ENCODE assay signal across 20 cellular contexts in the genomic region with DNA sequence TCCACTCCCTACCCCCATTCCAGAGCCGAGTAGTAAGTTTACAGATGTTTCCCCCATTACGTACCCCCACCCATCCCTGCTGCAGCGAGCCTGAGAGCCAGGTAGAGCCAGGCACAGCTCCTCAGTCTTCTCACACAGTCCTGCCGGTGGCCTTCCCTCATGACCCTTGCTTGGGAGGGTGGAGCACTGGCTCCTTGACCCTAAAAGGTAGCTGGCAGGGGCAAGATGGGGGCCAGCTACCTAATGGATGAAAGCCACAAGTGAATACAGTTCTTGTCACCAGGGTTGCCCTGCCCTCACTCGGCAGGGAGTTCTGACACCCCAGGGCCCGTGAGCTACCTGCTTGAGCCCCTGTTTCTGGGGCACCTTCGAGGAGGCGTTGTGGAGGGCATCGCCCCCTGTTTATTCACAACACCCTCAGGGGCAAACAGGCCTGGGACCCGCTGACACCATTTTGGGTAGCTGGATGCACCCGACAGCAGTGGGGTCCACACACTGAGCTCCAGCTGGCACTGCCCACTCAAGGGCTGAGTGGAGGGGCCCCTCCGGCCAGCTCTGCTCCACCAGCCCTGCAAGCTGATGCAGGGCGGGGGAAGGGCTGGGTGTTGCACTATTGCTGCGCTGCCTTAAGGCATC. TPM values are rescaled to one million over a fixed set of nuclear protein-coding genes. Genes with fewer than 3 reads are reported as not detected.
A peak's percentile ranks its signal among the peaks of the same experiment; 100 is the strongest.
DNase-seq lines count a peak whose midpoint lies in the region; ATAC-seq and TF ChIP-seq lines count a peak whose summit lies in the region.
"Had no signal": no experiment of that assay in that cellular context is flagged by ENCODE, and none has a peak within 500 bp of the region (broad histone marks: within the 10 kb centered on the region; RNA-seq: fewer than 3 reads in every experiment).

No MANE protein-coding gene starts in this region.

- H3K27ac Mint-ChIP-seq in chondrocyte (ENCODE audit: unreplicated experiment), result no peak overlapping the region
- H3K27ac Mint-ChIP-seq: activated B cell treated with CpG ODN at 0.5 μM for 24 hours; activated CD4-positive, alpha-beta memory T cell treated with anti-CD3 and anti-CD28 coated beads for 36 hours; activated T-cell treated with anti-CD3 and anti-CD28 coated beads, Interleukin-2, amount 50 U/mL, for 24 hours; CD4-positive, alpha-beta T cell; IgD-negative memory B cell; natural killer cell treated with Interleukin-12 subunit alpha and Interleukin-12 subunit beta and Interleukin-15 and Interleukin-18, amount 100 ng/mL, for 72 hours had no signal

- H3K27me3 ChIP-seq in right cardiac atrium (ENCODE audit: control insufficient read depth, insufficient read depth) (no peaks in the 10 kb centered on the region), stomach smooth muscle (ENCODE audit: control insufficient read depth in 1 of 2, insufficient read depth in 2 of 2, low read length in 2 of 2) (no peaks in the 10 kb centered on the region)
- H3K27me3 ChIP-seq: ascending aorta had no signal

- H3K27me3 Mint-ChIP-seq in chondrocyte (ENCODE audit: low read depth), result no peaks in the 10 kb centered on the region
- H3K27me3 Mint-ChIP-seq in activated T-cell treated with anti-CD3 and anti-CD28 coated beads, Interleukin-2, amount 50 U/mL, for 4 hours (ENCODE audit: low read depth), result peaks cover 10% of the 10 kb centered on the region

- peaks cover 9% of the 10 kb centered on the region for H3K4me1 Mint-ChIP-seq in chondrocyte (ENCODE audit: low read depth)
- H3K4me1 Mint-ChIP-seq in activated T-cell treated with anti-CD3 and anti-CD28 coated beads, Interleukin-2, amount 50 U/mL, for 4 hours (ENCODE audit: low read depth), result peaks cover 5% of the 10 kb centered on the region

- no peak overlapping the region for H3K9ac ChIP-seq in stomach smooth muscle (ENCODE audit: low read length in 2 of 2)
- H3K9ac ChIP-seq: parathyroid adenoma had no signal

- DNase-seq in chondrocyte (ENCODE audit: low spot score), result peak; percentile 76
- DNase-seq in right cardiac atrium, result peak in 2 of 3 donors; percentile 50 to 51
- DNase-seq in GM10248 (ENCODE audit: extremely low spot score), result no peak
- DNase-seq in activated T-cell treated with anti-CD3 and anti-CD28 coated beads, Interleukin-2, amount 50 U/mL, for 4 hours, result no peak
- DNase-seq: activated B cell treated with CpG ODN at 0.5 μM for 24 hours; activated CD4-positive, alpha-beta memory T cell treated with anti-CD3 and anti-CD28 coated beads for 36 hours; activated naive CD4-positive, alpha-beta T cell treated with anti-CD3 and anti-CD28 coated beads, Interleukin-2, amount 50 U/mL, for 16 hours; activated T-cell treated with anti-CD3 and anti-CD28 coated beads, Interleukin-2, amount 50 U/mL, for 24 hours; CD4-positive, alpha-beta T cell; erythroblast; foreskin melanocyte; kidney glomerular epithelial cell; NCI-H510A; T-helper 9 cell had no signal

- H3K9me3 ChIP-seq in right cardiac atrium (ENCODE audit: control insufficient read depth, low read length) (no peaks in the 10 kb centered on the region), stomach smooth muscle (ENCODE audit: control insufficient read depth in 2 of 2, low read length in 2 of 2) (no peaks in the 10 kb centered on the region)
- H3K9me3 ChIP-seq: ascending aorta had no signal

- peaks cover 6% of the 10 kb centered on the region for H3K4me1 ChIP-seq in right cardiac atrium (ENCODE audit: control insufficient read depth, insufficient read depth, low read length)
- peaks cover 51% of the 10 kb centered on the region for H3K4me1 ChIP-seq in stomach smooth muscle (ENCODE audit: control insufficient read depth, insufficient read depth, low read length)
- H3K4me1 ChIP-seq: parathyroid adenoma had no signal

- WGBS in right cardiac atrium, result 87% methylated on average over 14 of the region's 14 CpGs

- no peaks in the 10 kb centered on the region for H3K9me3 Mint-ChIP-seq in chondrocyte (ENCODE audit: low read depth)
- H3K9me3 Mint-ChIP-seq in activated T-cell treated with anti-CD3 and anti-CD28 coated beads, Interleukin-2, amount 50 U/mL, for 4 hours, result no peaks in the 10 kb centered on the region
- H3K9me3 Mint-ChIP-seq: activated B cell treated with CpG ODN at 0.5 μM for 24 hours; activated CD4-positive, alpha-beta memory T cell treated with anti-CD3 and anti-CD28 coated beads for 36 hours; activated T-cell treated with anti-CD3 and anti-CD28 coated beads, Interleukin-2, amount 50 U/mL, for 24 hours; CD4-positive, alpha-beta T cell; IgD-negative memory B cell; natural killer cell treated with Interleukin-12 subunit alpha and Interleukin-12 subunit beta and Interleukin-15 and Interleukin-18, amount 100 ng/mL, for 72 hours had no signal

- intact Hi-C loops in right cardiac atrium (cut with DNase I), result no loop called here

- H3K36me3 ChIP-seq in stomach smooth muscle (ENCODE audit: control insufficient read depth in 2 of 2, insufficient read depth in 2 of 2, low read length in 2 of 2), result no peaks in the 10 kb centered on the region
- H3K36me3 ChIP-seq: ascending aorta had no signal

- H3K4me3 ChIP-seq in right cardiac atrium (ENCODE audit: low read length), result no peak overlapping the region
- no peak overlapping the region for H3K4me3 ChIP-seq in stomach smooth muscle (ENCODE audit: low read length in 2 of 2)
- H3K4me3 ChIP-seq: ascending aorta had no signal

- peak in 1 of 2 donors; percentile 1 for ATAC-seq in right cardiac atrium
- no peak for ATAC-seq in activated T-cell treated with anti-CD3 and anti-CD28 coated beads, Interleukin-2, amount 50 U/mL, for 4 hours
- ATAC-seq: natural killer cell treated with Interleukin-12 subunit alpha and Interleukin-12 subunit beta and Interleukin-15 and Interleukin-18, amount 100 ng/mL, for 72 hours had no signal

- no peaks in the 10 kb centered on the region for H3K36me3 Mint-ChIP-seq in chondrocyte (ENCODE audit: low read depth)
- no peaks in the 10 kb centered on the region for H3K36me3 Mint-ChIP-seq in activated T-cell treated with anti-CD3 and anti-CD28 coated beads, Interleukin-2, amount 50 U/mL, for 4 hours (ENCODE audit: insufficient read depth)
- H3K36me3 Mint-ChIP-seq: activated CD4-positive, alpha-beta memory T cell treated with anti-CD3 and anti-CD28 coated beads for 36 hours; IgD-negative memory B cell; natural killer cell treated with Interleukin-12 subunit alpha and Interleukin-12 subunit beta and Interleukin-15 and Interleukin-18, amount 100 ng/mL, for 72 hours had no signal

- POLR2A ChIA-PET in GM10248 (lab: Yijun Ruan, JAX), result no interaction called here

- no peak overlapping the region for H3K4me3 Mint-ChIP-seq in chondrocyte (ENCODE audit: unreplicated experiment)
- no peak overlapping the region for H3K4me3 Mint-ChIP-seq in activated T-cell treated with anti-CD3 and anti-CD28 coated beads, Interleukin-2, amount 50 U/mL, for 4 hours
- H3K4me3 Mint-ChIP-seq: activated B cell treated with CpG ODN at 0.5 μM for 24 hours; activated CD4-positive, alpha-beta memory T cell treated with anti-CD3 and anti-CD28 coated beads for 36 hours; activated T-cell treated with anti-CD3 and anti-CD28 coated beads, Interleukin-2, amount 50 U/mL, for 24 hours; CD4-positive, alpha-beta T cell; natural killer cell treated with Interleukin-12 subunit alpha and Interleukin-12 subunit beta and Interleukin-15 and Interleukin-18, amount 100 ng/mL, for 72 hours had no signal

- CTCF ChIA-PET in GM10248 (lab: Yijun Ruan, JAX), result interaction anchor here (0.7 to 17.1 kb wide), 11 partner anchors 9 to 354 kb away, joined by 3 to 454 read pairs (median 7); partner anchors contain the start of gene ACBD4

- H3K27ac ChIP-seq in right cardiac atrium (ENCODE audit: low read length) (no peak overlapping the region), stomach smooth muscle (ENCODE audit: low read length) (peak overlapping the region; percentile 79)
- H3K27ac ChIP-seq: HL-60 had no signal

- TF ChIP-seq CTCF in chondrocyte (IDR thresholded peaks at IDR 0.05), result no peak
- no peak for TF ChIP-seq CTCF in GM10248 (IDR thresholded peaks at IDR 0.05; ENCODE audit: control extremely low read depth, extremely low read depth, low read depth, missing control alignments)

RNA-seq across cellular contexts. Expression of gene ADAM11, which starts 22.2 kb away (rescaled TPM):
- total RNA-seq in chondrocyte, result 0.44 to 0.49 TPM (median 0.47 TPM) in 3 replicates
- 10 to 100 TPM in 3 of 4 donors, 1 to 10 TPM in 1; 9.5 to 43.3 (median 34.0) TPM for total RNA-seq in right cardiac atrium
- polyA plus RNA-seq in right cardiac atrium, result 21.5 TPM
- total RNA-seq in activated T-cell treated with anti-CD3 and anti-CD28 coated beads, Interleukin-2, amount 50 U/mL, for 4 hours, result under 1 TPM; 0.38 to 0.50 (median 0.41) TPM
- total RNA-seq: ascending aorta had no signal
- polyA plus RNA-seq: IgD-negative memory B cell had no signal

RNA-seq across cellular contexts. Expression of gene GJC1, which starts 49.1 kb away (rescaled TPM):
- total RNA-seq in chondrocyte (26.8 to 50.5 TPM (median 46.4 TPM) in 3 replicates), right cardiac atrium (10 to 100 TPM; 35.2 to 64.0 (median 48.5) TPM)
- 20.8 TPM for polyA plus RNA-seq in right cardiac atrium
- 1 to 10 TPM; 3.0 to 4.6 (median 3.8) TPM for total RNA-seq in activated T-cell treated with anti-CD3 and anti-CD28 coated beads, Interleukin-2, amount 50 U/mL, for 4 hours
- total RNA-seq: CD4-positive, alpha-beta T cell had no signal

Comparison
In these comparisons a context has a peak if more than half of its experiments do, and no peak if none do; other contexts are left out.
1. DNase-seq: peak in chondrocyte (single experiment) and right cardiac atrium (2 of 3); none in GM10248 (single experiment) and activated T-cell treated with anti-CD3 and anti-CD28 coated beads, Interleukin-2, amount 50 U/mL, for 4 hours (single experiment).